Comparison of ENCODE assay signal across 12 cellular contexts in the genomic region with DNA sequence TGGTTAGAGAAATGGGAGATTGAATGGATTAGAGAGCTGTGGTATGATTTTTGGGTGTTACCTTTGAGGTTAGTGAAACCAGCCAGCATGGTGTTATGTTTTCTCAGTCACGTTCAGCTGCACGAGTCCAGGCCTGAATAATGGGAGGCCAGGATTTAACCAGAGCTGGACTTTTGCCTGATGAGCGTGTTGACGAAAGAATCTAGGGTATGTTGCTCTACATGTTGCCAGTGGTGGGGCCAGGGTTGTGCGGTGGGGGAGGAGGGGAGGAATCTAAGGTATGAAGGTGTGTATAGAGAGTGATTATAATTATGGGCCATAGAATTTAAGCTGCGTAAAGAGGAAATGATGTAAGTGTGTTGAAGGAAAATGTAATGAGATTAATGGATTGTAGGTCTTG. TPM values are rescaled to one million over a fixed set of nuclear protein-coding genes. Genes with fewer than 3 reads are reported as not detected.
DNase-seq lines count a peak whose midpoint lies in the region; ATAC-seq and TF ChIP-seq lines count a peak whose summit lies in the region.
"Had no signal": no experiment of that assay in that cellular context is flagged by ENCODE, and none has a peak within 500 bp of the region (broad histone marks: within the 10 kb centered on the region; RNA-seq: fewer than 3 reads in every experiment).

No MANE protein-coding gene starts in this region.

- no peaks in the 10 kb centered on the region for H3K9me2 ChIP-seq in Karpas-422 (replicated peaks; ENCODE audit: insufficient read depth, low read length)
- H3K9me2 ChIP-seq: SK-N-SH had no signal

- no peak overlapping the region for H2AFZ ChIP-seq in Karpas-422 (ENCODE audit: low read length)

- no peaks in the 10 kb centered on the region for H3K27me3 Mint-ChIP-seq in stimulated activated naive B cell treated with anti-CD40 and anti-IgM and Interleukin-4, amounts not matched to agents 10 μg/mL and 1 μg/mL and 100 μg/mL, for 72 hours

- no TSS peak for BruUV-seq in A673 (replicated peaks; lab: Mats Ljungman, UMichigan)

- peaks cover 16 to 37% of the 10 kb centered on the region in 2 donors for H3K36me3 Mint-ChIP-seq in stimulated activated naive B cell treated with anti-CD40 and anti-IgM and Interleukin-4, amounts not matched to agents 10 μg/mL and 1 μg/mL and 100 μg/mL, for 72 hours

- ATAC-seq in GM21381 (IDR thresholded peaks at IDR 0.05; ENCODE audit: unreplicated experiment) (no peak), left lobe of liver (no peak), HG03045 (IDR thresholded peaks at IDR 0.05; ENCODE audit: unreplicated experiment) (no peak)
- no peak for ATAC-seq in stimulated activated naive B cell treated with anti-CD40 and anti-IgM and Interleukin-4, amounts not matched to agents 10 μg/mL and 1 μg/mL and 100 μg/mL, for 72 hours (replicated peaks)

- H3K4me3 Mint-ChIP-seq in stimulated activated naive B cell treated with anti-CD40 and anti-IgM and Interleukin-4, amounts not matched to agents 10 μg/mL and 1 μg/mL and 100 μg/mL, for 72 hours = no peak overlapping the region

- intact Hi-C loops in A673 (cut with micrococcal nuclease; ENCODE audit: unreplicated experiment) = no loop called here
- intact Hi-C loops in lower leg skin (cut with DNase I; ENCODE audit: low total_unique reads) = no loop called here

- no peaks in the 10 kb centered on the region for H3K27me3 ChIP-seq in A673 (replicated peaks; ENCODE audit: insufficient read depth, low read depth, low read length, poor library complexity)
- H3K27me3 ChIP-seq in Karpas-422 (ENCODE audit: low read length) = no peaks in the 10 kb centered on the region
- H3K27me3 ChIP-seq: ovary had no signal

- H3K4me2 ChIP-seq in Karpas-422 (ENCODE audit: low read depth, low read length, poor library complexity, severe bottlenecking) = no peak overlapping the region
- H3K4me2 ChIP-seq: SK-N-SH had no signal

- H3K27ac ChIP-seq in A673 (ENCODE audit: low read depth, low read length, poor library complexity, severe bottlenecking) = peak overlapping the region; percentile 52
- no peak overlapping the region for H3K27ac ChIP-seq in Karpas-422 (ENCODE audit: low read length)
- H3K27ac ChIP-seq in epithelial cell of prostate = peak overlapping the region; percentile 99
- H3K27ac ChIP-seq: ovary had no signal

- CTCF ChIA-PET in A673 (lab: Charles Lee) = no interaction called here

- no peaks in the 10 kb centered on the region for H3K36me3 ChIP-seq in A673 (ENCODE audit: insufficient read depth, low read length, poor library complexity, severe bottlenecking)
- H3K36me3 ChIP-seq in Karpas-422 (ENCODE audit: insufficient read depth, low read length) = no peaks in the 10 kb centered on the region
- H3K36me3 ChIP-seq: ovary had no signal

- no peak for TF ChIP-seq CTCF in A673 (conservative IDR thresholded peaks at IDR 0.05; ENCODE audit: low read depth, low read length)
- TF ChIP-seq CTCF in lower leg skin (IDR thresholded peaks at IDR 0.05) = no peak

- no peak for TF ChIP-seq POLR2A in lower leg skin (IDR thresholded peaks at IDR 0.05)

- H3K4me3 ChIP-seq in A673 (ENCODE audit: low read depth, low read length, poor library complexity, severe bottlenecking) = no peak overlapping the region
- no peak overlapping the region for H3K4me3 ChIP-seq in Karpas-422 (ENCODE audit: low read length)
- no peak overlapping the region for H3K4me3 ChIP-seq in lower leg skin (ENCODE audit: low read depth, poor library complexity, severe bottlenecking)
- H3K4me3 ChIP-seq: ovary had no signal

- H4K20me1 ChIP-seq in Karpas-422 (ENCODE audit: insufficient read depth, low read depth, low read length) = no peaks in the 10 kb centered on the region

- H3K9ac ChIP-seq in Karpas-422 (ENCODE audit: low read length) = no peak overlapping the region
- H3K9ac ChIP-seq: SK-N-SH had no signal

- 55 to 73% methylated on average over 6 of the region's 6 CpGs for WGBS in lower leg skin, 2 donors

- H3K9me3 ChIP-seq in A673 (ENCODE audit: low read depth, low read length, poor library complexity, severe bottlenecking) = no peaks in the 10 kb centered on the region
- no peaks in the 10 kb centered on the region for H3K9me3 ChIP-seq in Karpas-422 (ENCODE audit: low read length)
- H3K9me3 ChIP-seq: ovary, SK-N-SH had no signal

- H3K27ac Mint-ChIP-seq in stimulated activated naive B cell treated with anti-CD40 and anti-IgM and Interleukin-4, amounts not matched to agents 10 μg/mL and 1 μg/mL and 100 μg/mL, for 72 hours = no peak overlapping the region

- POLR2A ChIA-PET in A673 (lab: Charles Lee; ENCODE audit: low non-redundant PET) = interaction anchor here (0.7 kb wide), 1 partner anchor 495 kb away, joined by 8 read pairs; no protein-coding TSS in a partner anchor

- H3K79me2 ChIP-seq in Karpas-422 (ENCODE audit: low read length) = peaks cover 4% of the 10 kb centered on the region

- peaks cover 9 to 11% of the 10 kb centered on the region in 2 donors for H3K4me1 Mint-ChIP-seq in stimulated activated naive B cell treated with anti-CD40 and anti-IgM and Interleukin-4, amounts not matched to agents 10 μg/mL and 1 μg/mL and 100 μg/mL, for 72 hours

- H3K4me1 ChIP-seq in A673 (ENCODE audit: insufficient read depth, low read length, poor library complexity, severe bottlenecking) = peaks cover 12% of the 10 kb centered on the region
- H3K4me1 ChIP-seq in Karpas-422 (ENCODE audit: low read length) = peaks cover 4% of the 10 kb centered on the region; the same call in 1 of the 2 replicates

- H3K9me3 Mint-ChIP-seq in stimulated activated naive B cell treated with anti-CD40 and anti-IgM and Interleukin-4, amounts not matched to agents 10 μg/mL and 1 μg/mL and 100 μg/mL, for 72 hours = peaks cover 1 to 4% of the 10 kb centered on the region in 2 donors

- DNase-seq in A673 (ENCODE audit: low spot score) = peak; percentile 20
- peak; percentile 37 for DNase-seq in Karpas-422
- DNase-seq in epithelial cell of prostate (ENCODE audit: low read depth, low spot score) = peak; percentile 97
- DNase-seq in lower leg skin (ENCODE audit: low spot score in 2 of 2) = peak; percentile 67 to 86
- no peak for DNase-seq in left lobe of liver (ENCODE audit: low spot score)
- DNase-seq in stimulated activated naive B cell treated with anti-CD40 and anti-IgM and Interleukin-4, amounts not matched to agents 10 μg/mL and 1 μg/mL and 100 μg/mL, for 72 hours = no peak
- DNase-seq: activated effector memory CD4-positive, alpha-beta T cell treated with anti-CD3 and anti-CD28 coated beads, Interleukin-2, amount 50 U/mL, for 16 hours; NCI-H1105; ovary; SK-N-SH had no signal

RNA-seq across cellular contexts. Expression of gene MINDY2, which starts 22.8 kb away (rescaled TPM):
- total RNA-seq in A673 (2021) (13.0 and 14.1 TPM in 2 replicates), lower leg skin (10 to 100 TPM; 17.9 to 30.5 (median 23.4) TPM), left lobe of liver (5.5 TPM)
- 10.9 and 11.4 TPM in 2 replicates for total RNA-seq in Karpas-422 (2014; rRNA removed; shearing (Covaris generic); ENCODE audit: low replicate concordance)

RNA-seq across cellular contexts. Expression of gene ADAM10, which starts 44.4 kb away (rescaled TPM):
- 116 and 130 TPM in 2 replicates for total RNA-seq in A673 (2021)
- total RNA-seq in Karpas-422 (2014; rRNA removed; shearing (Covaris generic); ENCODE audit: low replicate concordance) = 122 and 130 TPM in 2 replicates
- total RNA-seq in lower leg skin = 10 to 100 TPM; 40.4 to 45.1 (median 44.5) TPM
- total RNA-seq in left lobe of liver = 36.6 TPM

Comparison
In these comparisons a context has a peak if more than half of its experiments do, and no peak if none do; other contexts are left out.
1. DNase-seq: peak in A673 (single experiment), Karpas-422 (single experiment), epithelial cell of prostate (single experiment) and lower leg skin (2 of 2); none in left lobe of liver (single experiment) and stimulated activated naive B cell treated with anti-CD40 and anti-IgM and Interleukin-4, amounts not matched to agents 10 μg/mL and 1 μg/mL and 100 μg/mL, for 72 hours (single experiment).